Comparison of ENCODE assay signal across 8 cellular contexts in genomic region chr2:225670111-225670974, GRCh38.
DNase-seq lines count a peak whose midpoint lies in the region; ATAC-seq and TF ChIP-seq lines count a peak whose summit lies in the region.

No MANE protein-coding gene starts in this region.

- H3K4me2 ChIP-seq in DOHH2 (ENCODE audit: low read length) (no peak overlapping the region), neural progenitor cell (no peak overlapping the region)

- no peak overlapping the region for H3K27ac Mint-ChIP-seq in neural progenitor cell

- no peaks in the 10 kb centered on the region; the same call in 1 of the 2 replicates for H3K27me3 ChIP-seq in DOHH2 (ENCODE audit: control insufficient read depth, low read length)
- no peaks in the 10 kb centered on the region for H3K27me3 ChIP-seq in neural progenitor cell
- no peaks in the 10 kb centered on the region for H3K27me3 ChIP-seq in aorta (ENCODE audit: control insufficient read depth in 1 of 2, insufficient read depth in 2 of 2, low read length in 1 of 2)

- H3K36me3 Mint-ChIP-seq in neural progenitor cell, result no peaks in the 10 kb centered on the region

- TF ChIP-seq CTCF in DOHH2 (IDR thresholded peaks at IDR 0.05; ENCODE audit: low read depth, low read length, poor library complexity, severe bottlenecking), result peak; percentile 51
- TF ChIP-seq CTCF in coronary artery (IDR thresholded peaks at IDR 0.05), result peak; percentile 22
- TF ChIP-seq CTCF in neural progenitor cell (IDR thresholded peaks at IDR 0.05), result peak; percentile 63

- peaks cover 18% of the 10 kb centered on the region for H3K4me1 Mint-ChIP-seq in neural progenitor cell

- intact Hi-C loops in aorta (cut with DNase I), result loop anchor here (5.0 to 10.0 kb wide), 4 partner anchors 127 to 1317 kb away; no protein-coding TSS in a partner anchor

- no peaks in the 10 kb centered on the region for H3K4me1 ChIP-seq in DOHH2 (ENCODE audit: control insufficient read depth, low read length)
- H3K4me1 ChIP-seq in neural progenitor cell, result peaks cover 13% of the 10 kb centered on the region
- peaks cover 0 to 2% of the 10 kb centered on the region in 2 donors for H3K4me1 ChIP-seq in aorta (ENCODE audit: control insufficient read depth in 1 of 2, insufficient read depth in 2 of 2, low read length in 2 of 2)

- 48 to 49% methylated on average over 4 of the region's 4 CpGs for WGBS in aorta, 2 donors

- H3K27ac ChIP-seq in DOHH2 (ENCODE audit: low read depth, low read length) (no peak overlapping the region), coronary artery (no peak overlapping the region), neural progenitor cell (no peak overlapping the region), aorta (ENCODE audit: low read depth in 1 of 2, low read length in 2 of 2) (no peak overlapping the region)

- H3K27me3 Mint-ChIP-seq in neural progenitor cell (ENCODE audit: insufficient read depth, low read depth), result peaks cover 2% of the 10 kb centered on the region

- no peaks in the 10 kb centered on the region for H3K79me2 ChIP-seq in DOHH2 (ENCODE audit: control insufficient read depth, low read length)
- H3K79me2 ChIP-seq in neural progenitor cell (ENCODE audit: low read depth), result no peaks in the 10 kb centered on the region

- H3F3A ChIP-seq in DOHH2 (ENCODE audit: control insufficient read depth, insufficient read depth) (no peaks in the 10 kb centered on the region), neural progenitor cell (ENCODE audit: low read depth) (no peaks in the 10 kb centered on the region)

- H3K9ac ChIP-seq in neural progenitor cell, result no peak overlapping the region

- DNase-seq in NCI-H2081 (lab: John Stamatoyannopoulos, UW), result peak; percentile 0 to 20
- no peak for DNase-seq in coronary artery (ENCODE audit: low spot score)
- DNase-seq in neural progenitor cell (ENCODE audit: low spot score), result peak; percentile 53
- no peak for DNase-seq in activated CD4-positive, alpha-beta T cell treated with anti-CD3 and anti-CD28 coated beads for 1 hour
- DNase-seq in OCI-M2 (lab: John Stamatoyannopoulos, UW; ENCODE audit: unreplicated experiment), result no peak
- DNase-seq in aorta, result no peak

- H3K4me3 ChIP-seq in DOHH2 (ENCODE audit: low read length), result no peak overlapping the region
- no peak overlapping the region for H3K4me3 ChIP-seq in coronary artery
- no peak overlapping the region for H3K4me3 ChIP-seq in neural progenitor cell
- H3K4me3 ChIP-seq in aorta (ENCODE audit: low read length in 2 of 2), result no peak overlapping the region

- H2AFZ ChIP-seq in neural progenitor cell (replicated peaks), result no peak overlapping the region

- ATAC-seq in aorta (ENCODE audit: low FRiP score) (no peak), GM21825 (IDR thresholded peaks at IDR 0.05; ENCODE audit: unreplicated experiment) (no peak)

- H4K20me1 ChIP-seq in DOHH2 (ENCODE audit: control insufficient read depth, insufficient read depth, low read depth, low read length) (no peaks in the 10 kb centered on the region), neural progenitor cell (ENCODE audit: low read depth) (no peaks in the 10 kb centered on the region)

- H3K36me3 ChIP-seq in DOHH2 (ENCODE audit: control insufficient read depth, low read length), result no peaks in the 10 kb centered on the region
- H3K36me3 ChIP-seq in neural progenitor cell, result no peaks in the 10 kb centered on the region
- no peaks in the 10 kb centered on the region for H3K36me3 ChIP-seq in aorta (ENCODE audit: control insufficient read depth in 1 of 2, insufficient read depth in 2 of 2, low read length in 1 of 2)

- H3K9me3 Mint-ChIP-seq in neural progenitor cell, result peaks cover 2% of the 10 kb centered on the region

- no peaks in the 10 kb centered on the region for H3K9me2 ChIP-seq in DOHH2 (replicated peaks; ENCODE audit: control insufficient read depth, low read length)

- H3K4me3 Mint-ChIP-seq in neural progenitor cell, result no peak overlapping the region

- H3K9me3 ChIP-seq in DOHH2 (ENCODE audit: control insufficient read depth, insufficient read depth, low read length) (no peaks in the 10 kb centered on the region), neural progenitor cell (ENCODE audit: low read depth) (no peaks in the 10 kb centered on the region), aorta (ENCODE audit: control insufficient read depth, low read length) (no peaks in the 10 kb centered on the region)

Comparison
In these comparisons a context has a peak if more than half of its experiments do, and no peak if none do; other contexts are left out.
1. DNase-seq: peak in NCI-H2081 (2 of 2) and neural progenitor cell (single experiment); none in coronary artery (single experiment), activated CD4-positive, alpha-beta T cell treated with anti-CD3 and anti-CD28 coated beads for 1 hour (single experiment), OCI-M2 (single experiment) and aorta (0 of 2).
2. Peak in every context shown above with its lines, with median percentiles within 50 percentile points of each other: CTCF ChIP-seq.